8 cellular contexts compared by ENCODE assay signal in genomic region chr4:158624889-158625478, GRCh38. TPM values are rescaled to one million over a fixed set of nuclear protein-coding genes. Genes with fewer than 3 reads are reported as not detected.
A peak's percentile ranks its signal among the peaks of the same experiment; 100 is the strongest.
DNase-seq lines count a peak whose midpoint lies in the region; ATAC-seq and TF ChIP-seq lines count a peak whose summit lies in the region.

No MANE protein-coding gene starts in this region.

- DNase-seq in COLO668 (lab: John Stamatoyannopoulos, UW; ENCODE audit: unreplicated experiment) (peak; percentile 6), NCI-H226 (peak; percentile 28), astrocyte of the cerebellum (ENCODE audit: low read depth) (peak; percentile 64), iPS DF 6.9 (ENCODE audit: low read depth, low spot score) (peak; percentile 35), thoracic aorta (ENCODE audit: low spot score) (no peak), UCSD-AML1 (lab: John Stamatoyannopoulos, UW; ENCODE audit: unreplicated experiment) (no peak)

- H3K4me3 ChIP-seq in astrocyte of the cerebellum (ENCODE audit: low read depth, low read length) (no peak overlapping the region), iPS DF 6.9 (ENCODE audit: low read length) (no peak overlapping the region), thoracic aorta (peak overlapping the region; percentile 50)

- H3K27ac ChIP-seq in iPS DF 6.9 (ENCODE audit: low read length) (no peak overlapping the region), thoracic aorta (peak overlapping the region; percentile 32 to 63)

- H3K4me1 ChIP-seq in iPS DF 6.9 (ENCODE audit: control insufficient read depth, insufficient read depth, low read length) (no peaks in the 10 kb centered on the region), thoracic aorta (ENCODE audit: control insufficient read depth in 1 of 2, low read depth in 2 of 2) (peaks cover 0 to 7% of the 10 kb centered on the region in 2 donors)

- ATAC-seq in GM19324 (IDR thresholded peaks at IDR 0.05; ENCODE audit: low FRiP score, unreplicated experiment) = peak; percentile 78
- ATAC-seq in HG03135 (IDR thresholded peaks at IDR 0.05; ENCODE audit: unreplicated experiment) = peak; percentile 89
- peak; percentile 71 for ATAC-seq in thoracic aorta (ENCODE audit: insufficient number of reproducible peaks, low FRiP score, low read depth)

- H3K9me3 ChIP-seq in iPS DF 6.9 (ENCODE audit: control insufficient read depth, insufficient read depth, low read length) = no peaks in the 10 kb centered on the region
- no peaks in the 10 kb centered on the region for H3K9me3 ChIP-seq in thoracic aorta

- no CpG with 5 or more reads among the region's 3 CpGs for WGBS in iPS DF 6.9 (ENCODE audit: insufficient coverage, insufficient read length)

- H3K27me3 ChIP-seq in iPS DF 6.9 (ENCODE audit: control insufficient read depth, insufficient read depth, low read length) (no peaks in the 10 kb centered on the region), thoracic aorta (replicated peaks; ENCODE audit: insufficient read depth) (no peaks in the 10 kb centered on the region)

- TF ChIP-seq CTCF in astrocyte of the cerebellum (IDR thresholded peaks at IDR 0.05; ENCODE audit: low read depth, low read length, missing control alignments) (peak; percentile 76), thoracic aorta (IDR thresholded peaks at IDR 0.05) (peak; percentile 57)

- H3K36me3 ChIP-seq in iPS DF 6.9 (ENCODE audit: control insufficient read depth, insufficient read depth, low read length) (no peaks in the 10 kb centered on the region), thoracic aorta (no peaks in the 10 kb centered on the region)

- in situ Hi-C loops in astrocyte of the cerebellum (cut with HindIII; ENCODE audit: low sequenced_read_pairs) = loop anchor here (5.0 kb wide), 1 partner anchor 368 kb away; no protein-coding TSS in a partner anchor

RNA-seq across cellular contexts. Expression of gene C4orf46, which starts 46.7 kb away (rescaled TPM):
- 1 to 10 TPM; 3.0 to 7.3 TPM for total RNA-seq in thoracic aorta

RNA-seq across cellular contexts. Expression of gene ETFDH, which starts 47.1 kb away (rescaled TPM):
- total RNA-seq in thoracic aorta = 10 to 100 TPM; 15.6 to 18.6 TPM

Comparison
In these comparisons a context has a peak if more than half of its experiments do, and no peak if none do; other contexts are left out.
1. DNase-seq: peak in COLO668 (single experiment), NCI-H226 (single experiment), astrocyte of the cerebellum (single experiment) and iPS DF 6.9 (single experiment); none in thoracic aorta (single experiment) and UCSD-AML1 (single experiment).
2. Peak in every context shown above with its lines, with median percentiles within 50 percentile points of each other: ATAC-seq.